In genomic region chr3:9183011-9183410, GRCh38 we compare ENCODE assay signal across 20 cellular contexts.
DNase-seq lines count a peak whose midpoint lies in the region; ATAC-seq, FAIRE-seq and TF ChIP-seq lines count a peak whose summit lies in the region.
"Had no signal": no experiment of that assay in that cellular context is flagged by ENCODE, and none has a peak within 500 bp of the region (broad histone marks: within the 10 kb centered on the region; RNA-seq: fewer than 3 reads in every experiment).

No MANE protein-coding gene starts in this region.

- no peaks in the 10 kb centered on the region for H3K9me3 Mint-ChIP-seq in CD14-positive monocyte
- H3K9me3 Mint-ChIP-seq: activated T-helper 2 cell treated with anti-CD3 and anti-CD28 coated beads, Interferon-gamma antibody, Interleukin-2, Interleukin-4, amounts not matched to agents 10 μg/mL and 5 μg/mL and 100 μg/mL, durations not matched to agents 14 hours and 24 hours and 36 hours had no signal

- BruUV-seq in A673 (replicated peaks; lab: Mats Ljungman, UMichigan), result no TSS peak

- H3K9me2 ChIP-seq in Karpas-422 (replicated peaks; ENCODE audit: insufficient read depth, low read length), result no peaks in the 10 kb centered on the region

- dilution Hi-C loops in keratinocyte (cut with MboI; ENCODE audit: extremely low pct_ligation_motif_present, low sequenced_read_pairs), result no loop called here

- H3K4me2 ChIP-seq in Karpas-422 (ENCODE audit: low read depth, low read length, poor library complexity, severe bottlenecking) (peak overlapping the region; percentile 54), keratinocyte (ENCODE audit: control insufficient read depth, extremely low read depth, insufficient read depth, low read depth, low read length) (no peak overlapping the region)

- H3K27ac Mint-ChIP-seq in CD14-positive monocyte, result peak overlapping the region in 1 of 7 donors; percentile 65
- H3K27ac Mint-ChIP-seq: activated CD8-positive, alpha-beta memory T cell treated with anti-CD3 and anti-CD28 coated beads, Interleukin-2, amount 10 ng/mL, durations not matched to agents 7 days and 5 days; activated T-helper 2 cell treated with anti-CD3 and anti-CD28 coated beads, Interferon-gamma antibody, Interleukin-2, Interleukin-4, amounts not matched to agents 10 μg/mL and 5 μg/mL and 100 μg/mL, durations not matched to agents 14 hours and 24 hours and 36 hours had no signal

- ATAC-seq in GM18867 (IDR thresholded peaks at IDR 0.05; ENCODE audit: unreplicated experiment), result no peak
- ATAC-seq: activated CD8-positive, alpha-beta memory T cell treated with anti-CD3 and anti-CD28 coated beads, Interleukin-2, amount 10 ng/mL, durations not matched to agents 7 days and 5 days had no signal

- H3K27me3 Mint-ChIP-seq in CD14-positive monocyte (ENCODE audit: low read depth in 3 of 3), result peaks cover 0 to 2% (median 1%) of the 10 kb centered on the region in 3 donors

- H3K9me1 ChIP-seq in keratinocyte (ENCODE audit: control insufficient read depth, extremely low read depth, insufficient read depth, low read length), result no peaks in the 10 kb centered on the region

- H3K9me3 ChIP-seq in Karpas-422 (ENCODE audit: low read length), result no peaks in the 10 kb centered on the region
- no peaks in the 10 kb centered on the region for H3K9me3 ChIP-seq in keratinocyte (ENCODE audit: control insufficient read depth, low read depth, low read length)
- H3K9me3 ChIP-seq in A673 (ENCODE audit: low read depth, low read length, poor library complexity, severe bottlenecking), result no peaks in the 10 kb centered on the region
- H3K9me3 ChIP-seq: SJCRH30 had no signal

- H3K27me3 ChIP-seq in Karpas-422 (ENCODE audit: low read length), result no peaks in the 10 kb centered on the region
- H3K27me3 ChIP-seq in keratinocyte (ENCODE audit: control insufficient read depth, extremely low read depth, insufficient read depth, low read length), result no peaks in the 10 kb centered on the region
- H3K27me3 ChIP-seq in A673 (replicated peaks; ENCODE audit: insufficient read depth, low read depth, low read length, poor library complexity), result peaks cover 30% of the 10 kb centered on the region

- POLR2A ChIA-PET in A673 (lab: Charles Lee; ENCODE audit: low non-redundant PET), result no interaction called here

- CTCF ChIA-PET in A673 (lab: Charles Lee), result no interaction called here

- H3K4me1 Mint-ChIP-seq in CD14-positive monocyte, result peaks cover 31% of the 10 kb centered on the region

- H3K9ac ChIP-seq in Karpas-422 (ENCODE audit: low read length) (no peak overlapping the region), keratinocyte (ENCODE audit: control insufficient read depth, extremely low read depth, insufficient read depth, low read length) (no peak overlapping the region)

- H3K4me3 ChIP-seq in Karpas-422 (ENCODE audit: low read length), result peak overlapping the region; percentile 47; the same call in 1 of the 2 replicates
- no peak overlapping the region for H3K4me3 ChIP-seq in keratinocyte (ENCODE audit: control insufficient read depth in 2 of 3, extremely low read depth in 1 of 3, insufficient read depth in 2 of 3, low read depth in 1 of 3, low read length in 3 of 3)
- H3K4me3 ChIP-seq in A673 (ENCODE audit: low read depth, low read length, poor library complexity, severe bottlenecking), result no peak overlapping the region
- H3K4me3 ChIP-seq: SJCRH30, skin epidermis had no signal

- H3K4me3 Mint-ChIP-seq in CD14-positive monocyte, result no peak overlapping the region
- H3K4me3 Mint-ChIP-seq: activated CD8-positive, alpha-beta memory T cell treated with anti-CD3 and anti-CD28 coated beads, Interleukin-2, amount 10 ng/mL, durations not matched to agents 7 days and 5 days had no signal

- TF ChIP-seq CTCF in keratinocyte (optimal IDR thresholded peaks at IDR 0.05 in 1 of 3, IDR thresholded peaks at IDR 0.05 in 1 of 3, conservative IDR thresholded peaks at IDR 0.05 in 1 of 3; ENCODE audit: extremely low read depth in 1 of 3, insufficient read depth in 2 of 3, low read length in 3 of 3), result no peak
- no peak for TF ChIP-seq CTCF in CD14-positive monocyte (IDR thresholded peaks at IDR 0.05)
- no peak for TF ChIP-seq CTCF in A673 (conservative IDR thresholded peaks at IDR 0.05; ENCODE audit: low read depth, low read length)

- DNase-seq in Karpas-422, result no peak
- DNase-seq in cerebellar nuclear complex (lab: John Stamatoyannopoulos, UW), result peak; percentile 13 to 90
- no peak for DNase-seq in keratinocyte (ENCODE audit: low read depth, low spot score)
- DNase-seq in posterior cingulate gyrus, result peak in 9 of 10 donors; percentile 46 to 89 (median 61)
- no peak for DNase-seq in CD14-positive monocyte (ENCODE audit: low spot score)
- DNase-seq in A673 (ENCODE audit: low spot score), result no peak
- DNase-seq: activated CD8-positive, alpha-beta memory T cell treated with anti-CD3 and anti-CD28 coated beads, Interleukin-2, amount 10 ng/mL, durations not matched to agents 7 days and 5 days; GF-D8; IMR-90; MM.1S; NCI-H187 treated with DMSO at 0.1 percent for 48 hours; NCI-H510A; stimulated activated CD4-positive, alpha-beta T cell treated with anti-CD3 and anti-CD28 coated beads, Interleukin-4, amount 100 ng/mL, for 24 hours; T-helper 2 cell had no signal

- peaks cover 31% of the 10 kb centered on the region for H3K4me1 ChIP-seq in Karpas-422 (ENCODE audit: low read length)
- peaks cover 10% of the 10 kb centered on the region for H3K4me1 ChIP-seq in keratinocyte (ENCODE audit: control insufficient read depth, extremely low read depth, insufficient read depth, low read length)
- H3K4me1 ChIP-seq in A673 (ENCODE audit: insufficient read depth, low read length, poor library complexity, severe bottlenecking), result no peaks in the 10 kb centered on the region

- H3K27ac ChIP-seq in Karpas-422 (ENCODE audit: low read length), result peak overlapping the region; percentile 80
- no peak overlapping the region for H3K27ac ChIP-seq in keratinocyte (ENCODE audit: control insufficient read depth, insufficient read depth, low read length)
- H3K27ac ChIP-seq in A673 (ENCODE audit: low read depth, low read length, poor library complexity, severe bottlenecking), result no peak overlapping the region
- H3K27ac ChIP-seq: SJCRH30, skin epidermis had no signal

- H4K20me1 ChIP-seq in Karpas-422 (ENCODE audit: insufficient read depth, low read depth, low read length) (no peaks in the 10 kb centered on the region), keratinocyte (ENCODE audit: control insufficient read depth, extremely low read depth, insufficient read depth, low read length) (no peaks in the 10 kb centered on the region)

- H3K36me3 Mint-ChIP-seq in CD14-positive monocyte, result no peaks in the 10 kb centered on the region

- H3K36me3 ChIP-seq in Karpas-422 (ENCODE audit: insufficient read depth, low read length) (no peaks in the 10 kb centered on the region), keratinocyte (ENCODE audit: control insufficient read depth in 2 of 2, extremely low read depth in 1 of 2, insufficient read depth in 2 of 2, low read length in 2 of 2) (no peaks in the 10 kb centered on the region), A673 (ENCODE audit: insufficient read depth, low read length, poor library complexity, severe bottlenecking) (no peaks in the 10 kb centered on the region)
- H3K36me3 ChIP-seq: SJCRH30 had no signal

- H2AFZ ChIP-seq in Karpas-422 (ENCODE audit: low read length) (no peak overlapping the region), keratinocyte (ENCODE audit: control insufficient read depth, low read length) (no peak overlapping the region)

- peak; percentile 39 for FAIRE-seq in keratinocyte (lab: Jason Lieb, UNC)
- FAIRE-seq: colon, GM12891 had no signal

- intact Hi-C loops in posterior cingulate gyrus (cut with DNase I), result no loop called here
- intact Hi-C loops in CD14-positive monocyte (cut with micrococcal nuclease), result no loop called here
- intact Hi-C loops in A673 (cut with micrococcal nuclease; ENCODE audit: unreplicated experiment), result no loop called here

- no peaks in the 10 kb centered on the region for H3K79me2 ChIP-seq in Karpas-422 (ENCODE audit: low read length)
- peaks cover 2% of the 10 kb centered on the region for H3K79me2 ChIP-seq in keratinocyte (ENCODE audit: control insufficient read depth, insufficient read depth, low read length)

Comparison
In these comparisons a context has a peak if more than half of its experiments do, and no peak if none do; other contexts are left out.
1. DNase-seq: peak in cerebellar nuclear complex (2 of 2) and posterior cingulate gyrus (9 of 10); none in Karpas-422 (single experiment), keratinocyte (single experiment), CD14-positive monocyte (single experiment) and A673 (single experiment).